Comparison of ENCODE assay signal across 17 cellular contexts in the genomic region with DNA sequence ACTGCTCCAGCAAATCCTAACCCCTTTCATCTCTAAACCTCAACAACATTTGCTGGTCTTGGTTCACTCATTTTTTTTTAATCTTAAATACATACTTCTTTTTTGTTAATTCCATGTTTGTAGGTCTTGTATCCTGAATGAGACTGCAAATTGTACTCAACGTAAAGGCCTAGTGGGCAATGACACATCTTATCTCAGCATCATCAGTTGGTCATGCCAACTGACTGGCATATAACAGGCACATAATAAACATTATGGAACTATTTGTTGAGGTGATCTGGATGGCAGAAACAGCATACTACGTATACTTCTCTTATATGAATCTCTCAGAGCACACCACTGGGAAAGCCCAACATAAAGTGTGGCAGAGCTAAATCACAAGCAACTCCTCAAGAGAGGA.
DNase-seq lines count a peak whose midpoint lies in the region; ATAC-seq, FAIRE-seq and TF ChIP-seq lines count a peak whose summit lies in the region.
"Had no signal": no experiment of that assay in that cellular context is flagged by ENCODE, and none has a peak within 500 bp of the region (broad histone marks: within the 10 kb centered on the region; RNA-seq: fewer than 3 reads in every experiment).

No MANE protein-coding gene starts in this region.

- peaks cover 68% of the 10 kb centered on the region for H3K79me2 ChIP-seq in keratinocyte (ENCODE audit: control insufficient read depth, insufficient read depth, low read length)

- H3K9ac ChIP-seq in keratinocyte (ENCODE audit: control insufficient read depth, extremely low read depth, insufficient read depth, low read length), result no peak overlapping the region

- H2AFZ ChIP-seq in keratinocyte (ENCODE audit: control insufficient read depth, low read length), result no peak overlapping the region

- H3K4me3 ChIP-seq in heart right ventricle (no peak overlapping the region), keratinocyte (ENCODE audit: control insufficient read depth in 2 of 3, extremely low read depth in 1 of 3, insufficient read depth in 2 of 3, low read depth in 1 of 3, low read length in 3 of 3) (no peak overlapping the region)
- H3K4me3 ChIP-seq: A549 had no signal

- peak; percentile 5 for FAIRE-seq in keratinocyte (lab: Jason Lieb, UNC)
- FAIRE-seq in urothelium cell line (lab: Jason Lieb, UNC), result peak; percentile 17
- FAIRE-seq: A549, RCC 7860 had no signal

- H3K4me1 ChIP-seq in heart right ventricle, result peaks cover 9 to 80% (median 59%) of the 10 kb centered on the region in 9 donors
- H3K4me1 ChIP-seq in keratinocyte (ENCODE audit: control insufficient read depth, extremely low read depth, insufficient read depth, low read length), result peaks cover 46% of the 10 kb centered on the region

- ATAC-seq in heart right ventricle (no peak), omental fat pad (ENCODE audit: low FRiP score) (no peak)
- ATAC-seq: A549 had no signal

- DNase-seq in heart right ventricle (no peak), cardiac septum (ENCODE audit: low spot score) (no peak), keratinocyte (ENCODE audit: low read depth, low spot score) (no peak), urothelium cell line (ENCODE audit: low spot score) (no peak), omental fat pad (ENCODE audit: low spot score) (no peak), DMS79 treated with DMSO at 0.1 percent for 48 hours (lab: John Stamatoyannopoulos, UW) (no peak), pons (ENCODE audit: low spot score) (no peak)
- DNase-seq: C1 segment of cervical spinal cord, DMS 273 treated with DMSO at 0.1 percent for 48 hours, KBM-7, NCI-H1436, NCI-H2081, NCI-H510A treated with DMSO at 0.1 percent for 48 hours, SHP77 had no signal

- H3K4me2 ChIP-seq in keratinocyte (ENCODE audit: control insufficient read depth, extremely low read depth, insufficient read depth, low read depth, low read length), result no peak overlapping the region

- intact Hi-C loops in heart right ventricle (cut with DNase I) (loop anchor here in 5 of 10 donors (2.0 to 10.0 kb wide), 6 partner anchors 65 to 227 kb away; no protein-coding TSS in a partner anchor), cardiac septum (cut with DNase I) (loop anchor here (10.0 kb wide), 1 partner anchor 147 kb away; no protein-coding TSS in a partner anchor)

- H3K9me3 ChIP-seq in heart right ventricle, result no peaks in the 10 kb centered on the region
- H3K9me3 ChIP-seq in keratinocyte (ENCODE audit: control insufficient read depth, low read depth, low read length), result no peaks in the 10 kb centered on the region
- H3K9me3 ChIP-seq: A549 had no signal

- no peaks in the 10 kb centered on the region for H3K9me1 ChIP-seq in keratinocyte (ENCODE audit: control insufficient read depth, extremely low read depth, insufficient read depth, low read length)

- H3K36me3 ChIP-seq in heart right ventricle (no peaks in the 10 kb centered on the region), keratinocyte (ENCODE audit: control insufficient read depth in 2 of 2, extremely low read depth in 1 of 2, insufficient read depth in 2 of 2, low read length in 2 of 2) (no peaks in the 10 kb centered on the region)

- dilution Hi-C loops in keratinocyte (cut with MboI; ENCODE audit: extremely low pct_ligation_motif_present, low sequenced_read_pairs), result no loop called here

- H4K20me1 ChIP-seq in keratinocyte (ENCODE audit: control insufficient read depth, extremely low read depth, insufficient read depth, low read length), result no peaks in the 10 kb centered on the region

- TF ChIP-seq CTCF in heart right ventricle (IDR thresholded peaks at IDR 0.05) (no peak), VCaP (conservative IDR thresholded peaks at IDR 0.05) (no peak), keratinocyte (optimal IDR thresholded peaks at IDR 0.05 in 1 of 3, IDR thresholded peaks at IDR 0.05 in 1 of 3, conservative IDR thresholded peaks at IDR 0.05 in 1 of 3; ENCODE audit: extremely low read depth in 1 of 3, insufficient read depth in 2 of 3, low read length in 3 of 3) (no peak), omental fat pad (IDR thresholded peaks at IDR 0.05) (no peak)

- 71 to 83% methylated on average over 2 of the region's 2 CpGs for WGBS in heart right ventricle, 2 donors

- no peaks in the 10 kb centered on the region for H3K27me3 ChIP-seq in heart right ventricle
- no peaks in the 10 kb centered on the region for H3K27me3 ChIP-seq in keratinocyte (ENCODE audit: control insufficient read depth, extremely low read depth, insufficient read depth, low read length)

- H3K27ac ChIP-seq in heart right ventricle (peak overlapping the region in 8 of 10 donors; percentile 34 to 93 (median 80)), VCaP (peak overlapping the region; percentile 2; the same call in 1 of the 2 replicates), keratinocyte (ENCODE audit: control insufficient read depth, insufficient read depth, low read length) (no peak overlapping the region)
- H3K27ac ChIP-seq: A549 had no signal
